In the genomic region with DNA sequence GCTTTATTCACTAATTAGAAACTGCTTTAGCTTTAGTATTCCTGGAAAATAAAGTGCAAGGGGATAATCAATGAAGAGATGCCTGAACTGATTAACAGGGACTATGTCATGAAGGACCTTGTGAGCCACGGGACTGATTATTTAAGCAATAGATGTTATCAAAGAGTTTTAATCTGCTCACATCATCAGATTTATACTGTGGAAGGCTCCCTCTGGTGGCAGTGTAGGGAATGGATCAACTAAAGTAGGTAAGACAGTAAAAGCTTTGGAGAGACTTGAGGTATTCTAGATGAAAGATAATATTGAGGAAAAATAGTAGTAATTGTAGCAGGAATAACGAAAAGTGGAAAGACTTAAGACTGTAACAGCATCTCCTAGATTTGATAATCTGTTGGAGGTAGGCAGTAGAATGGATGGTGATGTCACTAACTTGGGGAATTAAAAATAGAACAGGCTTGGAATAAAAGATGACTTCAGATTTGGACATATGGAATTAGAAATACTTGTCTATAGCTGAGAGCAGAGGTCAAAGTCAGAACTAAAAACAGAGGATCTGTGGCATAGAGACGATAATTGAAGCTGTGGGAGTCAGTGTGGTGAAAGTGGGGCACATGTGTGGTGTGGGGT, we compare ENCODE assay signal across 8 cellular contexts.
DNase-seq lines count a peak whose midpoint lies in the region; FAIRE-seq and TF ChIP-seq lines count a peak whose summit lies in the region.

No MANE protein-coding gene starts in this region.

- no peaks in the 10 kb centered on the region for H3K27me3 Mint-ChIP-seq in astrocyte (ENCODE audit: low read depth, unreplicated experiment)

- H3K9me3 ChIP-seq in astrocyte (ENCODE audit: insufficient read depth, low read depth, low read length) (no peaks in the 10 kb centered on the region), liver (ENCODE audit: control insufficient read depth in 4 of 4, low read length in 3 of 4) (no peaks in the 10 kb centered on the region)

- no peaks in the 10 kb centered on the region for H4K20me1 ChIP-seq in astrocyte (ENCODE audit: insufficient read depth, low read length)

- H2AFZ ChIP-seq in astrocyte (ENCODE audit: low read depth, low read length), result no peak overlapping the region

- TF ChIP-seq CTCF in astrocyte (IDR thresholded peaks at IDR 0.05; ENCODE audit: insufficient read depth, low read depth, low read length) (peak; percentile 70), liver (IDR thresholded peaks at IDR 0.05; ENCODE audit: low read depth, low read length, missing input control) (peak; percentile 77)

- no peaks in the 10 kb centered on the region for H3K36me3 Mint-ChIP-seq in astrocyte (ENCODE audit: low read depth, unreplicated experiment)

- H3K4me1 ChIP-seq in astrocyte (ENCODE audit: insufficient read depth, low read length) (no peaks in the 10 kb centered on the region), liver (ENCODE audit: control insufficient read depth in 4 of 4, insufficient read depth in 4 of 4, low read length in 3 of 4) (no peaks in the 10 kb centered on the region)

- CTCF ChIA-PET in HEK293T (lab: Yijun Ruan, JAX), result interaction anchor here (0.6 to 1.1 kb wide), 2 partner anchors 9 to 74 kb away, joined by 3 read pairs; no protein-coding TSS in a partner anchor

- TF ChIP-seq RAD21 in liver (IDR thresholded peaks at IDR 0.05), result peak; percentile 91 to 92

- H3K27me3 ChIP-seq in astrocyte (ENCODE audit: insufficient read depth, low read length), result no peaks in the 10 kb centered on the region
- H3K27me3 ChIP-seq in liver (ENCODE audit: control insufficient read depth in 4 of 4, insufficient read depth in 4 of 4, low read length in 3 of 4), result no peaks in the 10 kb centered on the region

- H3K27ac ChIP-seq in astrocyte (ENCODE audit: low read depth, low read length) (no peak overlapping the region), liver (ENCODE audit: low read depth in 1 of 2, low read length in 2 of 2) (no peak overlapping the region)

- H3K4me3 Mint-ChIP-seq in astrocyte (ENCODE audit: unreplicated experiment), result no peak overlapping the region

- no peak overlapping the region for H3K27ac Mint-ChIP-seq in astrocyte (ENCODE audit: unreplicated experiment)

- H3K79me2 ChIP-seq in astrocyte (ENCODE audit: insufficient read depth, low read length), result no peaks in the 10 kb centered on the region

- POLR2A ChIA-PET in HEK293T (lab: Yijun Ruan, JAX), result no interaction called here

- H3K4me3 ChIP-seq in astrocyte (ENCODE audit: insufficient read depth, low read depth, low read length) (no peak overlapping the region), liver (ENCODE audit: low read depth in 1 of 3, low read length in 3 of 3) (no peak overlapping the region)

- WGBS in liver, result 22% methylated on average over 3 of the region's 3 CpGs

- H3K4me1 Mint-ChIP-seq in astrocyte (ENCODE audit: low read depth, unreplicated experiment), result peaks cover 5% of the 10 kb centered on the region

- DNase-seq in activated naive CD4-positive, alpha-beta T cell treated with Interleukin-2 at 50 U/mL for 16 hours, result peak; percentile 3
- no peak for DNase-seq in activated naive CD4-positive, alpha-beta T cell treated with anti-CD3 and anti-CD28 coated beads, Interleukin-2, amount 50 U/mL, for 16 hours
- DNase-seq in HEK293T (ENCODE audit: extremely low spot score), result peak; percentile 7
- DNase-seq in NCI-H2171 (lab: John Stamatoyannopoulos, UW), result peak; percentile 3
- peak; percentile 3 for DNase-seq in astrocyte (ENCODE audit: low read depth)
- no peak for DNase-seq in NK-92 treated with Interleukin-12 subunit alpha and Interleukin-12 subunit beta, amount 100 ng/mL, for 24 hours (lab: John Stamatoyannopoulos, UW)
- DNase-seq in GM19238 (ENCODE audit: insufficient read length, low spot score), result no peak

- FAIRE-seq in astrocyte (lab: Jason Lieb, UNC), result no peak

- H3K9ac ChIP-seq in astrocyte (ENCODE audit: low read length) (no peak overlapping the region), liver (ENCODE audit: low read depth in 1 of 2, low read length in 2 of 2) (no peak overlapping the region)

- no peak overlapping the region for H3K4me2 ChIP-seq in astrocyte (ENCODE audit: low read length)

- no peaks in the 10 kb centered on the region for H3K9me3 Mint-ChIP-seq in astrocyte (ENCODE audit: unreplicated experiment)

- H3K36me3 ChIP-seq in astrocyte (ENCODE audit: insufficient read depth, low read length) (no peaks in the 10 kb centered on the region), liver (ENCODE audit: control insufficient read depth in 4 of 4, insufficient read depth in 3 of 4, low read depth in 1 of 4, low read length in 3 of 4) (no peaks in the 10 kb centered on the region)

TF ChIP-seq in HEK293T, 16 proteins besides CTCF, POLR2A, EP300 and RAD21:
- TF ChIP-seq ELF4 (IDR thresholded peaks at IDR 0.05), result no peak
- TF ChIP-seq L3MBTL2 (conservative IDR thresholded peaks at IDR 0.05), result no peak
- TF ChIP-seq ZNF384 (IDR thresholded peaks at IDR 0.05), result no peak
- TF ChIP-seq, protein P1, sequence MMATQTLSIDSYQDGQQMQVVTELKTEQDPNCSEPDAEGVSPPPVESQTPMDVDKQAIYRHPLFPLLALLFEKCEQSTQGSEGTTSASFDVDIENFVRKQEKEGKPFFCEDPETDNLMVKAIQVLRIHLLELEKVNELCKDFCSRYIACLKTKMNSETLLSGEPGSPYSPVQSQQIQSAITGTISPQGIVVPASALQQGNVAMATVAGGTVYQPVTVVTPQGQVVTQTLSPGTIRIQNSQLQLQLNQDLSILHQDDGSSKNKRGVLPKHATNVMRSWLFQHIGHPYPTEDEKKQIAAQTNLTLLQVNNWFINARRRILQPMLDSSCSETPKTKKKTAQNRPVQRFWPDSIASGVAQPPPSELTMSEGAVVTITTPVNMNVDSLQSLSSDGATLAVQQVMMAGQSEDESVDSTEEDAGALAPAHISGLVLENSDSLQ (IDR thresholded peaks at IDR 0.05), result no peak
TF ChIP-seq in HEK293T: peak in this region for 0.

TF ChIP-seq in liver, 16 proteins besides CTCF, POLR2A, EP300 and RAD21:
- TF ChIP-seq HNF4A (conservative IDR thresholded peaks at IDR 0.05), result peak in 1 of 2 donors; percentile 11
- no peak for TF ChIP-seq NR2F2 (IDR thresholded peaks at IDR 0.05)
- TF ChIP-seq EGR1 (IDR thresholded peaks at IDR 0.05; ENCODE audit: low read depth in 2 of 2), result no peak
- TF ChIP-seq, protein P2, sequence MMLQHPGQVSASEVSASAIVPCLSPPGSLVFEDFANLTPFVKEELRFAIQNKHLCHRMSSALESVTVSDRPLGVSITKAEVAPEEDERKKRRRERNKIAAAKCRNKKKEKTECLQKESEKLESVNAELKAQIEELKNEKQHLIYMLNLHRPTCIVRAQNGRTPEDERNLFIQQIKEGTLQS (IDR thresholded peaks at IDR 0.05), result no peak
TF ChIP-seq in liver: peak in this region for 1.

Comparison
In these comparisons a context has a peak if more than half of its experiments do, and no peak if none do; other contexts are left out.
1. DNase-seq: peak in activated naive CD4-positive, alpha-beta T cell treated with Interleukin-2 at 50 U/mL for 16 hours (single experiment), HEK293T (single experiment), NCI-H2171 (single experiment) and astrocyte (single experiment); none in activated naive CD4-positive, alpha-beta T cell treated with anti-CD3 and anti-CD28 coated beads, Interleukin-2, amount 50 U/mL, for 16 hours (single experiment), NK-92 treated with Interleukin-12 subunit alpha and Interleukin-12 subunit beta, amount 100 ng/mL, for 24 hours (single experiment) and GM19238 (single experiment).